In the genomic region with DNA sequence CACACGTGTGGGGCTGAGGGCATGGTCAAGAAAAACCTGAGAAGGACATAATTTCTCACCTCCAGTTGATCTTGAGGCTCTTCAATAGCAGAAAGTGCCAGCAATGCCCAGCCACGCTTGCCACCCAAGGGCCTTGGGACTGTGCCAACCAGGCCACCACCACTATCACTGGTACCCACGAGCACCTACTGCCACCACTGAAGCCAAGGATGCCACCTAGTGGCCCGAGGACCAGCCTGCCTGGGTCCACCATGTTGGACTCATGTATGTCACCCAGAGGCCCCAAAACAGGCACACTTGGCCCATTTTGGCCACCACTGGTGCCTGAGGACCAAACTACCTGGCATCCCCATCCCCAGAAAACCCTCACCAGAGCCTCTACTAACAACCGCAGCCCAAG, we compare ENCODE assay signal across 16 cellular contexts.
DNase-seq lines count a peak whose midpoint lies in the region; ATAC-seq and TF ChIP-seq lines count a peak whose summit lies in the region.
"Had no signal": no experiment of that assay in that cellular context is flagged by ENCODE, and none has a peak within 500 bp of the region (broad histone marks: within the 10 kb centered on the region; RNA-seq: fewer than 3 reads in every experiment).

No MANE protein-coding gene starts in this region.

- H3K9ac ChIP-seq in MM.1S (ENCODE audit: low read length) (no peak overlapping the region), endodermal cell (ENCODE audit: extremely low read depth, low read length, poor library complexity, severe bottlenecking) (no peak overlapping the region)

- CTCF ChIA-PET in activated CD4-positive, alpha-beta memory T cell treated with anti-CD3 and anti-CD28 coated beads for 36 hours (lab: Charles Lee): no interaction called here

- H3K4me1 Mint-ChIP-seq in endodermal cell: no peaks in the 10 kb centered on the region
- H3K4me1 Mint-ChIP-seq in activated CD4-positive, alpha-beta memory T cell treated with anti-CD3 and anti-CD28 coated beads for 36 hours (ENCODE audit: low read depth): no peaks in the 10 kb centered on the region

- H3K36me3 ChIP-seq in MM.1S (replicated peaks; ENCODE audit: insufficient read depth, low read length) (no peaks in the 10 kb centered on the region), endodermal cell (ENCODE audit: control insufficient read depth, insufficient read depth, low read length) (no peaks in the 10 kb centered on the region)
- H3K36me3 ChIP-seq in effector memory CD4-positive, alpha-beta T cell (ENCODE audit: control insufficient read depth, insufficient read depth, low read length): no peaks in the 10 kb centered on the region
- H3K36me3 ChIP-seq: gastroesophageal sphincter, neutrophil had no signal

- peaks cover 2% of the 10 kb centered on the region for H3K9me3 Mint-ChIP-seq in endodermal cell
- peaks cover 47% of the 10 kb centered on the region for H3K9me3 Mint-ChIP-seq in activated CD4-positive, alpha-beta memory T cell treated with anti-CD3 and anti-CD28 coated beads for 36 hours

- H3K4me1 ChIP-seq in MM.1S (ENCODE audit: low read length): no peaks in the 10 kb centered on the region; the same call in 1 of the 2 replicates
- no peaks in the 10 kb centered on the region for H3K4me1 ChIP-seq in endodermal cell (ENCODE audit: control insufficient read depth, insufficient read depth, low read length)
- H3K4me1 ChIP-seq in effector memory CD4-positive, alpha-beta T cell (ENCODE audit: control insufficient read depth, insufficient read depth, low read length, poor library complexity, severe bottlenecking): no peaks in the 10 kb centered on the region
- H3K4me1 ChIP-seq: gastroesophageal sphincter had no signal

- H3K4me2 ChIP-seq in MM.1S (ENCODE audit: low read depth, low read length): no peak overlapping the region

- TF ChIP-seq CTCF in GM13977 (IDR thresholded peaks at IDR 0.05; ENCODE audit: extremely low read depth, insufficient read depth, missing control alignments) (peak; percentile 54), MM.1S (IDR thresholded peaks at IDR 0.05; ENCODE audit: low read length) (peak; percentile 49), endodermal cell (conservative IDR thresholded peaks at IDR 0.05) (peak; percentile 64)

- no peak overlapping the region for H3K4me3 Mint-ChIP-seq in endodermal cell
- no peak overlapping the region for H3K4me3 Mint-ChIP-seq in activated CD4-positive, alpha-beta memory T cell treated with anti-CD3 and anti-CD28 coated beads for 36 hours

- H3K79me2 ChIP-seq in MM.1S (ENCODE audit: low read length): no peaks in the 10 kb centered on the region

- H3K27me3 Mint-ChIP-seq in endodermal cell (ENCODE audit: insufficient read depth): no peaks in the 10 kb centered on the region
- H3K27me3 Mint-ChIP-seq in activated CD4-positive, alpha-beta memory T cell treated with anti-CD3 and anti-CD28 coated beads for 36 hours: no peaks in the 10 kb centered on the region

- no peak overlapping the region for H3K4me3 ChIP-seq in MM.1S (ENCODE audit: low read length)
- H3K4me3 ChIP-seq in endodermal cell (ENCODE audit: low read length): no peak overlapping the region
- H3K4me3 ChIP-seq in effector memory CD4-positive, alpha-beta T cell (ENCODE audit: insufficient read depth, low read depth, low read length, poor library complexity, severe bottlenecking): no peak overlapping the region
- H3K4me3 ChIP-seq: gastroesophageal sphincter had no signal

- H2AFZ ChIP-seq in MM.1S (ENCODE audit: low read length): no peak overlapping the region

- DNase-seq in COLO668 (lab: John Stamatoyannopoulos, UW; ENCODE audit: unreplicated experiment): peak; percentile 3
- no peak for DNase-seq in GM13977 (ENCODE audit: low spot score)
- DNase-seq in MM.1S: peak; percentile 37
- peak; percentile 73 for DNase-seq in endodermal cell
- no peak for DNase-seq in GDM1 (lab: John Stamatoyannopoulos, UW)
- DNase-seq in effector memory CD4-positive, alpha-beta T cell: no peak
- no peak for DNase-seq in activated CD4-positive, alpha-beta memory T cell treated with anti-CD3 and anti-CD28 coated beads for 36 hours
- DNase-seq: Calu3; islet precursor cell; NCI-H1436; NCI-H345; right cardiac atrium; stimulated activated CD4-positive, alpha-beta T cell treated with anti-CD3 and anti-CD28 coated beads, Interleukin-2, amount 100 ng/mL, for 24 hours had no signal

- H3K9me2 ChIP-seq in MM.1S (replicated peaks; ENCODE audit: insufficient read depth, low read length): no peaks in the 10 kb centered on the region

- H3K27me3 ChIP-seq in MM.1S (replicated peaks; ENCODE audit: insufficient read depth, low read length) (no peaks in the 10 kb centered on the region), endodermal cell (ENCODE audit: control insufficient read depth, insufficient read depth, low read length, poor library complexity, severe bottlenecking) (no peaks in the 10 kb centered on the region)
- H3K27me3 ChIP-seq in effector memory CD4-positive, alpha-beta T cell (replicated peaks; ENCODE audit: control insufficient read depth, insufficient read depth, low read length, poor library complexity, severe bottlenecking): no peaks in the 10 kb centered on the region
- H3K27me3 ChIP-seq: gastroesophageal sphincter, neutrophil had no signal

- H4K20me1 ChIP-seq in MM.1S (ENCODE audit: insufficient read depth, low read length): no peaks in the 10 kb centered on the region

- intact Hi-C loops in activated CD4-positive, alpha-beta memory T cell treated with anti-CD3 and anti-CD28 coated beads for 36 hours (cut with micrococcal nuclease): no loop called here

- no peaks in the 10 kb centered on the region for H3K36me3 Mint-ChIP-seq in endodermal cell (ENCODE audit: low read depth)
- no peaks in the 10 kb centered on the region for H3K36me3 Mint-ChIP-seq in activated CD4-positive, alpha-beta memory T cell treated with anti-CD3 and anti-CD28 coated beads for 36 hours

- WGBS in endodermal cell (ENCODE audit: insufficient coverage in 1 of 2, insufficient read length in 1 of 2), 2 experiments: 85 to 100% methylated on average over 2 to 5 of the region's 5 CpGs

- in situ Hi-C loops in GM13977 (cut with MboI; ENCODE audit: low pct_unique_long_range_greater_than_20kb, low sequenced_read_pairs, unreplicated experiment): loop anchor here (25.0 kb wide), 1 partner anchor 223 kb away; no protein-coding TSS in a partner anchor

- H3K9me3 ChIP-seq in MM.1S (replicated peaks; ENCODE audit: insufficient read depth, low read length) (no peaks in the 10 kb centered on the region), endodermal cell (ENCODE audit: control insufficient read depth, low read length) (peaks cover 4% of the 10 kb centered on the region)
- peaks cover 9% of the 10 kb centered on the region for H3K9me3 ChIP-seq in effector memory CD4-positive, alpha-beta T cell (ENCODE audit: control insufficient read depth, low read length)

- no peak overlapping the region for H3K27ac Mint-ChIP-seq in endodermal cell
- no peak overlapping the region for H3K27ac Mint-ChIP-seq in activated CD4-positive, alpha-beta memory T cell treated with anti-CD3 and anti-CD28 coated beads for 36 hours

- H3K27ac ChIP-seq in MM.1S (ENCODE audit: low read length) (no peak overlapping the region), endodermal cell (ENCODE audit: low read depth, low read length) (no peak overlapping the region)
- H3K27ac ChIP-seq in effector memory CD4-positive, alpha-beta T cell (ENCODE audit: insufficient read depth, low read length, poor library complexity, severe bottlenecking): no peak overlapping the region
- H3K27ac ChIP-seq: gastroesophageal sphincter, neutrophil had no signal

- no peaks in the 10 kb centered on the region for H3F3A ChIP-seq in MM.1S (ENCODE audit: insufficient read depth, low read length)

- no peak for ATAC-seq in SK-N-SH treated with all-trans-retinoic acid at 6 μM for 48 hours
- ATAC-seq: gastroesophageal sphincter, right cardiac atrium had no signal

- POLR2A ChIA-PET in activated CD4-positive, alpha-beta memory T cell treated with anti-CD3 and anti-CD28 coated beads for 36 hours (lab: Charles Lee): no interaction called here

TF ChIP-seq in SK-N-SH treated with all-trans-retinoic acid at 6 μM for 48 hours, 23 proteins besides CTCF, POLR2A, EP300 and RAD21 (continues in another document):
- TF ChIP-seq ESRRG (CRISPR knock-in tag; IDR thresholded peaks at IDR 0.05): no peak
- no peak for TF ChIP-seq SNAI2 (CRISPR knock-in tag; IDR thresholded peaks at IDR 0.05)
- TF ChIP-seq OSR1 (CRISPR knock-in tag; IDR thresholded peaks at IDR 0.05): no peak
- TF ChIP-seq ZFP30 (CRISPR knock-in tag; IDR thresholded peaks at IDR 0.05): no peak
- TF ChIP-seq POU6F1 (CRISPR knock-in tag; IDR thresholded peaks at IDR 0.05; ENCODE audit: borderline replicate concordance, low read depth): no peak
- TF ChIP-seq PPARA (CRISPR knock-in tag; IDR thresholded peaks at IDR 0.05; ENCODE audit: borderline replicate concordance): no peak
- TF ChIP-seq RARB (CRISPR knock-in tag; IDR thresholded peaks at IDR 0.05): no peak
- no peak for TF ChIP-seq ZC3H10 (CRISPR knock-in tag; IDR thresholded peaks at IDR 0.05)
- TF ChIP-seq TCF4 (CRISPR knock-in tag; IDR thresholded peaks at IDR 0.05; ENCODE audit: borderline replicate concordance): no peak
- no peak for TF ChIP-seq CSDC2 (CRISPR knock-in tag; IDR thresholded peaks at IDR 0.05)
- no peak for TF ChIP-seq ZNF565 (CRISPR knock-in tag; conservative IDR thresholded peaks at IDR 0.05; ENCODE audit: low read depth)
- no peak for TF ChIP-seq ISL1 (CRISPR knock-in tag; IDR thresholded peaks at IDR 0.05)

Comparison
In these comparisons a context has a peak if more than half of its experiments do, and no peak if none do; other contexts are left out.
1. DNase-seq: peak in COLO668 (single experiment), MM.1S (single experiment) and endodermal cell (single experiment); none in GM13977 (single experiment), GDM1 (single experiment), effector memory CD4-positive, alpha-beta T cell (0 of 3) and activated CD4-positive, alpha-beta memory T cell treated with anti-CD3 and anti-CD28 coated beads for 36 hours (single experiment).
2. Peak in every context shown above with its lines, with median percentiles within 50 percentile points of each other: CTCF ChIP-seq.